16 cellular contexts compared by ENCODE assay signal in the genomic region with DNA sequence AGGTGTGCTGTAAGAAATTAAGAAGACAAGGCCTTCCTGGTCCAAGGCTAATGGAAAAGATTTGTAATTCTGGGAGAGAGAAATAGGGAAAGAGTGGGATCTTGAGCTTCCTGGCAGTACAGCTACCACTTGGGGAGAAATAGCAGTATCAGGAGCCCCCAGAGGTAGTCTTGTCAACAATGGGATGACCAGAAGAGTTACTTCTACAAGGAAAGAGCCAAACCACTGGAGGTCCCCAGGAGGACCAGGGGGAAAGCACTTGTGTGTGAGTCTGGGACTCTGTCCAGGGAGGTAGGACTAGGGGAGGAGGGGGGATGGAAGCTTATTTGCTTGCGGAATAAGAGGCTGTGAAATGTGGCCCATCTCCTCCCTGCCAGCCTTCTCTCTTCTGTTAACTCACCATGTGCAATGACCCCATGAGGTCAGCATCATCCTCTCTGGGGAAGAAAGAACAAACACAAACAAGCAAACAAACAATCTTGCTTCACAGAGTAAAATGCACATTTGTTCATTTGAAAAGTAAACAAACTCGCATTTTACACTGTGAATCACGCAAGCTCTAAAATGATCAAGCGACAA.
A peak's percentile ranks its signal among the peaks of the same experiment; 100 is the strongest.
DNase-seq lines count a peak whose midpoint lies in the region; ATAC-seq and TF ChIP-seq lines count a peak whose summit lies in the region.
"Had no signal": no experiment of that assay in that cellular context is flagged by ENCODE, and none has a peak within 500 bp of the region (broad histone marks: within the 10 kb centered on the region; RNA-seq: fewer than 3 reads in every experiment).

No MANE protein-coding gene starts in this region.

- H3K27ac ChIP-seq in Panc1 (ENCODE audit: low read length) (no peak overlapping the region), ascending aorta (no peak overlapping the region)

- no peaks in the 10 kb centered on the region for H3K4me1 ChIP-seq in Panc1 (ENCODE audit: control insufficient read depth, insufficient read depth, low read length)
- H3K4me1 ChIP-seq in ascending aorta: no peaks in the 10 kb centered on the region
- H3K4me1 ChIP-seq: HAP-1 had no signal

- BruUV-seq in Panc1 (replicated peaks; lab: Mats Ljungman, UMichigan): no TSS peak

- H3K9me3 ChIP-seq in Panc1 (ENCODE audit: control insufficient read depth, insufficient read depth, low read depth, low read length): no peaks in the 10 kb centered on the region
- H3K9me3 ChIP-seq in ascending aorta: no peaks in the 10 kb centered on the region
- H3K9me3 ChIP-seq: HAP-1 had no signal

- TF ChIP-seq CTCF in Panc1 (IDR thresholded peaks at IDR 0.05) (no peak), ascending aorta (IDR thresholded peaks at IDR 0.05) (no peak)

- H3K36me3 ChIP-seq in Panc1 (ENCODE audit: control insufficient read depth, insufficient read depth, low read length) (no peaks in the 10 kb centered on the region), ascending aorta (no peaks in the 10 kb centered on the region)
- H3K36me3 ChIP-seq: HAP-1 had no signal

- in situ Hi-C loops in Panc1 (cut with HindIII; ENCODE audit: low pct_unique_long_range_greater_than_20kb, low sequenced_read_pairs): no loop called here

- POLR2A ChIA-PET in Panc1 (lab: Charles Lee): no interaction called here

- H3K4me3 ChIP-seq in Panc1 (ENCODE audit: low read depth in 2 of 2, low read length in 2 of 2) (no peak overlapping the region), ascending aorta (no peak overlapping the region)
- H3K4me3 ChIP-seq: GM23338, HAP-1 had no signal

- CTCF ChIA-PET in Panc1 (lab: Charles Lee): no interaction called here

- intact Hi-C loops in Panc1 (cut with micrococcal nuclease; ENCODE audit: unreplicated experiment) (no loop called here), sciatic nerve (cut with DNase I) (no loop called here), ascending aorta (cut with DNase I) (no loop called here)

- peak; percentile 70 for ATAC-seq in Panc1
- ATAC-seq in sciatic nerve: peak; percentile 92
- ATAC-seq: GM23338 had no signal

- H3K27me3 ChIP-seq in Panc1 (ENCODE audit: control insufficient read depth, insufficient read depth, low read length): no peaks in the 10 kb centered on the region
- no peaks in the 10 kb centered on the region for H3K27me3 ChIP-seq in ascending aorta

- DNase-seq in NCI-H748 (lab: John Stamatoyannopoulos, UW; ENCODE audit: unreplicated experiment): peak; percentile 10
- no peak for DNase-seq in NCI-H748 treated with DMSO at 0.1 percent for 48 hours (lab: John Stamatoyannopoulos, UW)
- peak; percentile 69 for DNase-seq in Panc1 (ENCODE audit: low read depth, low spot score)
- no peak for DNase-seq in sciatic nerve (ENCODE audit: low spot score)
- DNase-seq in ascending aorta (ENCODE audit: low spot score in 2 of 2): no peak
- DNase-seq in NCI-H774 (lab: John Stamatoyannopoulos, UW): no peak
- DNase-seq: 8988T; C1 segment of cervical spinal cord; Calu3; CD4-positive, alpha-beta memory T cell; COR-L47; DMS53; DMS79 treated with DMSO at 0.1 percent for 48 hours; GF-D8 had no signal

Comparison
In these comparisons a context has a peak if more than half of its experiments do, and no peak if none do; other contexts are left out.
1. DNase-seq: peak in NCI-H748 (single experiment) and Panc1 (single experiment); none in NCI-H748 treated with DMSO at 0.1 percent for 48 hours (single experiment), sciatic nerve (single experiment), ascending aorta (0 of 2) and NCI-H774 (single experiment).